ENCODE assay signal across 27 cellular contexts in genomic region chr14:102668291-102668873, GRCh38.
A peak's percentile ranks its signal among the peaks of the same experiment; 100 is the strongest.
DNase-seq lines count a peak whose midpoint lies in the region; ATAC-seq and TF ChIP-seq lines count a peak whose summit lies in the region.
"Had no signal": no experiment of that assay in that cellular context is flagged by ENCODE, and none has a peak within 500 bp of the region (broad histone marks: within the 10 kb centered on the region; RNA-seq: fewer than 3 reads in every experiment).

No MANE protein-coding gene starts in this region.

- H3K9me3 ChIP-seq in transverse colon: no peaks in the 10 kb centered on the region
- H3K9me3 ChIP-seq: adrenal gland, Caco-2, left lung, psoas muscle, sigmoid colon, upper lobe of right lung had no signal

- DNase-seq in HEK293T (ENCODE audit: extremely low spot score): no peak
- DNase-seq in NCI-H1436 treated with DMSO at 0.1 percent for 48 hours (lab: John Stamatoyannopoulos, UW): peak; percentile 27
- peak; percentile 72 for DNase-seq in NCI-H69 (lab: John Stamatoyannopoulos, UW)
- no peak for DNase-seq in mesothelial cell of epicardium (ENCODE audit: low spot score in 2 of 2, unreplicated experiment in 2 of 2)
- DNase-seq in KBM-7: no peak
- no peak for DNase-seq in transverse colon
- DNase-seq: activated CD4-positive, alpha-beta T cell treated with anti-CD3 and anti-CD28 coated beads for 4 hours; activated T-cell treated with anti-CD3 and anti-CD28 coated beads, Interleukin-2, amount 50 U/mL, for 24 hours; adrenal gland; C1 segment of cervical spinal cord; Caco-2; DMS79 treated with DMSO at 0.1 percent for 48 hours; hypothalamus; immature natural killer cell; left lung; mesenchymal stem cell; NCI-H1930; NCI-H82; psoas muscle; sigmoid colon; stimulated activated CD4-positive, alpha-beta T cell treated with anti-CD3 and anti-CD28 coated beads, Interleukin-4, amount 100 ng/mL, for 24 hours; upper lobe of right lung had no signal

- TF ChIP-seq EP300 in transverse colon (IDR thresholded peaks at IDR 0.05; ENCODE audit: low read depth): no peak

- H3K27me3 Mint-ChIP-seq in mesothelial cell of epicardium (ENCODE audit: low read depth): no peaks in the 10 kb centered on the region
- H3K27me3 Mint-ChIP-seq: activated T-cell treated with anti-CD3 and anti-CD28 coated beads, Interleukin-2, amount 50 U/mL, for 24 hours; brain had no signal

- peaks cover 7% of the 10 kb centered on the region for H3K9me3 Mint-ChIP-seq in mesothelial cell of epicardium
- H3K9me3 Mint-ChIP-seq: activated T-cell treated with anti-CD3 and anti-CD28 coated beads, Interleukin-2, amount 50 U/mL, for 24 hours; stimulated activated effector memory CD8-positive, alpha-beta T cell treated with anti-CD3 and anti-CD28 coated beads, Interleukin-12 subunit alpha, Interleukin-12 subunit beta, amount 100 ng/mL, for 72 hours had no signal

- H3K4me1 Mint-ChIP-seq in mesothelial cell of epicardium: peaks cover 29% of the 10 kb centered on the region

- peaks cover 9% of the 10 kb centered on the region for H3K36me3 Mint-ChIP-seq in mesothelial cell of epicardium
- H3K36me3 Mint-ChIP-seq: stimulated activated effector memory CD8-positive, alpha-beta T cell treated with anti-CD3 and anti-CD28 coated beads, Interleukin-12 subunit alpha, Interleukin-12 subunit beta, amount 100 ng/mL, for 72 hours had no signal

- POLR2A ChIA-PET in HEK293T (lab: Yijun Ruan, JAX): no interaction called here

- H3K27ac ChIP-seq in transverse colon: no peak overlapping the region
- H3K27ac ChIP-seq: adrenal gland, psoas muscle, sigmoid colon, upper lobe of right lung, VCaP had no signal

- in situ Hi-C loops in KBM-7 (cut with MboI; ENCODE audit: low pct_unique_long_range_greater_than_20kb, low sequenced_read_pairs) (no loop called here), transverse colon (cut with MboI; ENCODE audit: low pct_ligation_motif_present in 1 of 4, low pct_unique_long_range_greater_than_20kb in 1 of 4, low sequenced_read_pairs in 3 of 4) (no loop called here)

- no peaks in the 10 kb centered on the region for H3K4me1 ChIP-seq in transverse colon
- H3K4me1 ChIP-seq: Caco-2, psoas muscle, sigmoid colon, upper lobe of right lung had no signal

- H3K27me3 ChIP-seq in transverse colon: no peaks in the 10 kb centered on the region
- H3K27me3 ChIP-seq: adrenal gland, left lung, sigmoid colon, upper lobe of right lung had no signal

- peak overlapping the region; percentile 45 for H3K27ac Mint-ChIP-seq in mesothelial cell of epicardium
- H3K27ac Mint-ChIP-seq: activated T-cell treated with anti-CD3 and anti-CD28 coated beads, Interleukin-2, amount 50 U/mL, for 24 hours; brain; immature natural killer cell; stimulated activated effector memory CD8-positive, alpha-beta T cell treated with anti-CD3 and anti-CD28 coated beads, Interleukin-12 subunit alpha, Interleukin-12 subunit beta, amount 100 ng/mL, for 72 hours; T-helper 2 cell treated with Interferon-gamma antibody and Interleukin-4, amounts not matched to agents 5 μg/mL and 100 μg/mL, for 36 hours had no signal

- no peak overlapping the region for H3K4me3 ChIP-seq in transverse colon
- H3K4me3 ChIP-seq: adrenal gland, left lung, psoas muscle, sigmoid colon, upper lobe of right lung had no signal

- no peak for ATAC-seq in HG02678 (IDR thresholded peaks at IDR 0.05; ENCODE audit: unreplicated experiment)
- ATAC-seq: left lung; psoas muscle; stimulated activated effector memory CD8-positive, alpha-beta T cell treated with anti-CD3 and anti-CD28 coated beads, Interleukin-12 subunit alpha, Interleukin-12 subunit beta, amount 100 ng/mL, for 72 hours; upper lobe of right lung had no signal

- CTCF ChIA-PET in HEK293T (lab: Yijun Ruan, JAX): no interaction called here

- no peak for TF ChIP-seq CTCF in mesothelial cell of epicardium (IDR thresholded peaks at IDR 0.05; ENCODE audit: unreplicated experiment)
- TF ChIP-seq CTCF in transverse colon (IDR thresholded peaks at IDR 0.05): no peak

- intact Hi-C loops in transverse colon (cut with DNase I; ENCODE audit: low total_unique reads): no loop called here

- WGBS in transverse colon (ENCODE audit: low coverage in 1 of 2), 2 donors: 78 to 86% methylated on average over 9 of the region's 9 CpGs

- H3K36me3 ChIP-seq in transverse colon: no peaks in the 10 kb centered on the region
- H3K36me3 ChIP-seq: adrenal gland, sigmoid colon, upper lobe of right lung had no signal

- H3K4me3 Mint-ChIP-seq in mesothelial cell of epicardium: no peak overlapping the region
- H3K4me3 Mint-ChIP-seq: activated T-cell treated with anti-CD3 and anti-CD28 coated beads, Interleukin-2, amount 50 U/mL, for 24 hours; brain; immature natural killer cell; stimulated activated effector memory CD8-positive, alpha-beta T cell treated with anti-CD3 and anti-CD28 coated beads, Interleukin-12 subunit alpha, Interleukin-12 subunit beta, amount 100 ng/mL, for 72 hours; T-helper 2 cell treated with Interferon-gamma antibody and Interleukin-4, amounts not matched to agents 5 μg/mL and 100 μg/mL, for 36 hours had no signal

- TF ChIP-seq POLR2A in transverse colon (IDR thresholded peaks at IDR 0.05): no peak

TF ChIP-seq in HEK293T, 16 proteins besides CTCF, POLR2A, EP300 and RAD21:
- TF ChIP-seq SUZ12 (IDR thresholded peaks at IDR 0.05): no peak
- TF ChIP-seq, protein P1, sequence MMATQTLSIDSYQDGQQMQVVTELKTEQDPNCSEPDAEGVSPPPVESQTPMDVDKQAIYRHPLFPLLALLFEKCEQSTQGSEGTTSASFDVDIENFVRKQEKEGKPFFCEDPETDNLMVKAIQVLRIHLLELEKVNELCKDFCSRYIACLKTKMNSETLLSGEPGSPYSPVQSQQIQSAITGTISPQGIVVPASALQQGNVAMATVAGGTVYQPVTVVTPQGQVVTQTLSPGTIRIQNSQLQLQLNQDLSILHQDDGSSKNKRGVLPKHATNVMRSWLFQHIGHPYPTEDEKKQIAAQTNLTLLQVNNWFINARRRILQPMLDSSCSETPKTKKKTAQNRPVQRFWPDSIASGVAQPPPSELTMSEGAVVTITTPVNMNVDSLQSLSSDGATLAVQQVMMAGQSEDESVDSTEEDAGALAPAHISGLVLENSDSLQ (IDR thresholded peaks at IDR 0.05): 0 out of 2 replicates have a peak, but pooled peaks have one; percentile 14
- no peak for TF ChIP-seq HDGF (IDR thresholded peaks at IDR 0.05; ENCODE audit: borderline replicate concordance)
- no peak for TF ChIP-seq FOXA1 (IDR thresholded peaks at IDR 0.05)

Comparison
In these comparisons a context has a peak if more than half of its experiments do, and no peak if none do; other contexts are left out.
1. DNase-seq: peak in NCI-H1436 treated with DMSO at 0.1 percent for 48 hours (single experiment) and NCI-H69 (single experiment); none in HEK293T (single experiment), mesothelial cell of epicardium (0 of 2), KBM-7 (single experiment) and transverse colon (single experiment).